In genomic region chr11:37171451-37171850, GRCh38 we compare ENCODE assay signal across 25 cellular contexts.
"Had no signal": no experiment of that assay in that cellular context is flagged by ENCODE, and none has a peak within 500 bp of the region (broad histone marks: within the 10 kb centered on the region; RNA-seq: fewer than 3 reads in every experiment).

No MANE protein-coding gene starts in this region.

- H3K4me1 ChIP-seq: colonic mucosa, esophagus muscularis mucosa, gastrocnemius medialis, heart right ventricle, left lung, lower lobe of right lung had no signal

- H3K4me3 ChIP-seq: colonic mucosa, esophagus muscularis mucosa, gastrocnemius medialis, heart right ventricle, hepatocyte, left lung, lower lobe of right lung, mucosa of descending colon had no signal

- H3K36me3 ChIP-seq: colonic mucosa, esophagus muscularis mucosa, gastrocnemius medialis, heart right ventricle, left lung, lower lobe of right lung had no signal

- H3K27ac ChIP-seq: colonic mucosa, epithelial cell of prostate, esophagus muscularis mucosa, gastrocnemius medialis, heart right ventricle, hepatocyte, left lung, lower lobe of right lung had no signal

- H3K9me3 ChIP-seq: colonic mucosa, esophagus muscularis mucosa, gastrocnemius medialis, heart right ventricle, left lung, lower lobe of right lung had no signal

- H3K27me3 ChIP-seq: colonic mucosa, esophagus muscularis mucosa, gastrocnemius medialis, heart right ventricle, hepatocyte, left lung had no signal

- FAIRE-seq: endometrium, islet of Langerhans, keratinocyte had no signal

- DNase-seq: colonic mucosa; cortex of kidney; effector CD8-positive, alpha-beta T cell; effector memory CD8-positive, alpha-beta T cell; endodermal cell; foreskin fibroblast; foreskin melanocyte; gastrocnemius medialis; glutamatergic neuron; head of caudate nucleus; heart right ventricle; hypothalamus; left cardiac atrium; left lung; left ventricle myocardium superior; lower lobe of right lung; mesenchymal stem cell; mucosa of descending colon; naive B cell had no signal
